In the genomic region with DNA sequence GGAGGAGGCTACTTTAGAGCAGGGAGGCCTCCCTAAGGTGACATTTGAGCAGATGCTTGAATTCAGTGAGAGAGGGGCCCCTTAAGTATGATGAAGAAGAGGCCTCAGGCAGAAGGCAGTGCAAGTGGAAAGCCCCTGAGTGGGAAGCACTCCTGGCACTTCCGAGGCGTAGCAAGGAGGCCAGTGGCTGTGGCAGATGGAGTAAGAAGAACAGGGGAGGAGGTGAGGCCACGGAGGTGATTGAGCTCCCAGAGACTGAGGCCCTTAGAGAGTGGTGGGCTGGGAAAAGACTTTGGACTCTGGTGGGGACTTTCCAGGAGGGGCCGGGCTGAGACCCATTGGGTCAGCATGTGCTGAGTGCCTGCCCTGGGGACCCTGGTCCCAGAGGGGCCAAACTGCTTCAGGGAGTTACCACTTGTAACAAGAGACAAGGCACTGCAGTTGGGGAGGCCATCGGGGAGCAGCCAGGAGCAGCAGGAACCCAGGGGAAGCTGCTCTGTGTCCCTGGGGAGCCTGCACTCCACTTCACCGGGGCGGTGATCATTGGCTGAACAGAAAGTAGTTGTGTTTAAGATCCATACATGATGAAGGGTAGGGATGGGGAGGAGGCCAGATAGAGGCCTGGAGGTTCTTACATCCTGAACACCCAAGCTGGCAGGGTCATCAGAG, we compare ENCODE assay signal across 20 cellular contexts. TPM values are rescaled to one million over a fixed set of nuclear protein-coding genes. Genes with fewer than 3 reads are reported as not detected.
DNase-seq lines count a peak whose midpoint lies in the region; ATAC-seq and TF ChIP-seq lines count a peak whose summit lies in the region.
"Had no signal": no experiment of that assay in that cellular context is flagged by ENCODE, and none has a peak within 500 bp of the region (broad histone marks: within the 10 kb centered on the region; RNA-seq: fewer than 3 reads in every experiment).

No MANE protein-coding gene starts in this region.

- 90 to 95% methylated on average over 7 of the region's 7 CpGs for WGBS in upper lobe of left lung, 2 donors
- 86 to 87% methylated on average over 7 of the region's 7 CpGs for WGBS in heart right ventricle, 2 donors

- TF ChIP-seq CTCF in GM06990 (IDR thresholded peaks at IDR 0.05; ENCODE audit: insufficient read depth, low read length, poor library complexity, severe bottlenecking) (no peak), upper lobe of left lung (IDR thresholded peaks at IDR 0.05) (no peak), heart right ventricle (IDR thresholded peaks at IDR 0.05) (no peak)

- no peak for TF ChIP-seq EP300 in upper lobe of left lung (IDR thresholded peaks at IDR 0.05)

- H3K36me3 ChIP-seq in BLaER1 treated with 17β-estradiol and CSF1 and Interleukin-3, amounts not matched to agents 10 nM and 100 nM: peaks cover 0 to 10% (median 7%) of the 10 kb centered on the region in 11 experiments; a peak in 10 of 22 replicates
- no peaks in the 10 kb centered on the region for H3K36me3 ChIP-seq in GM06990 (ENCODE audit: control insufficient read depth, insufficient read depth, low read length)
- H3K36me3 ChIP-seq in upper lobe of left lung: no peaks in the 10 kb centered on the region
- no peaks in the 10 kb centered on the region for H3K36me3 ChIP-seq in heart right ventricle

- ATAC-seq in HG02763 (IDR thresholded peaks at IDR 0.05; ENCODE audit: unreplicated experiment): no peak
- ATAC-seq in upper lobe of left lung (ENCODE audit: low FRiP score in 2 of 2): no peak
- no peak for ATAC-seq in heart right ventricle
- ATAC-seq: left cardiac atrium, mucosa of descending colon had no signal

- H3K4me2 ChIP-seq in BLaER1 treated with 17β-estradiol and CSF1 and Interleukin-3, amounts not matched to agents 10 nM and 100 nM: peak overlapping the region; percentile 18 to 99 (median 95)

- peaks cover 45 to 89% (median 82%) of the 10 kb centered on the region in 10 experiments for H3K4me1 ChIP-seq in BLaER1 treated with 17β-estradiol and CSF1 and Interleukin-3, amounts not matched to agents 10 nM and 100 nM
- peaks cover 8 to 16% (median 14%) of the 10 kb centered on the region in 4 donors for H3K4me1 ChIP-seq in upper lobe of left lung
- peaks cover 0 to 24% (median 10%) of the 10 kb centered on the region in 9 donors for H3K4me1 ChIP-seq in heart right ventricle
- H3K4me1 ChIP-seq: parathyroid adenoma had no signal

- H3K4me3 ChIP-seq in BLaER1 treated with 17β-estradiol and CSF1 and Interleukin-3, amounts not matched to agents 10 nM and 100 nM: peak overlapping the region in 1 of 10 experiments; percentile 13; a peak in 1 of 20 replicates
- peak overlapping the region; percentile 43 for H3K4me3 ChIP-seq in GM06990 (replicated peaks; ENCODE audit: low read depth, low read length)
- no peak overlapping the region for H3K4me3 ChIP-seq in upper lobe of left lung
- no peak overlapping the region for H3K4me3 ChIP-seq in heart right ventricle
- H3K4me3 ChIP-seq: GM23248, mucosa of descending colon, SJSA1, skin epidermis had no signal

- H3K9me3 ChIP-seq in BLaER1 treated with 17β-estradiol and CSF1 and Interleukin-3, amounts not matched to agents 10 nM and 100 nM (replicated peaks in 1 of 11): no peaks in the 10 kb centered on the region
- H3K9me3 ChIP-seq in upper lobe of left lung (no peaks in the 10 kb centered on the region), heart right ventricle (no peaks in the 10 kb centered on the region)
- H3K9me3 ChIP-seq: mucosa of descending colon, SJSA1 had no signal

- no peaks in the 10 kb centered on the region for H3K27me3 ChIP-seq in BLaER1 treated with 17β-estradiol and CSF1 and Interleukin-3, amounts not matched to agents 10 nM and 100 nM
- H3K27me3 ChIP-seq in GM06990 (replicated peaks; ENCODE audit: control insufficient read depth, insufficient read depth, low read length) (no peaks in the 10 kb centered on the region), upper lobe of left lung (no peaks in the 10 kb centered on the region), heart right ventricle (peaks cover 0 to 15% (median 3%) of the 10 kb centered on the region in 7 donors)
- H3K27me3 ChIP-seq: SJSA1 had no signal

- peak overlapping the region in 9 of 11 experiments; percentile 13 to 64 (median 58); a peak in 16 of 22 replicates for H3K9ac ChIP-seq in BLaER1 treated with 17β-estradiol and CSF1 and Interleukin-3, amounts not matched to agents 10 nM and 100 nM
- H3K9ac ChIP-seq: GM23248, parathyroid adenoma had no signal

- 0 out of 22 replicates have a peak, but pooled peaks cover 0 to 10% (median 0%) of the 10 kb centered on the region in 11 experiments for H4K20me1 ChIP-seq in BLaER1 treated with 17β-estradiol and CSF1 and Interleukin-3, amounts not matched to agents 10 nM and 100 nM

- intact Hi-C loops in heart right ventricle (cut with DNase I): no loop called here

- peak overlapping the region in 8 of 11 experiments; percentile 7 to 62 (median 34); a peak in 10 of 22 replicates for H3K27ac ChIP-seq in BLaER1 treated with 17β-estradiol and CSF1 and Interleukin-3, amounts not matched to agents 10 nM and 100 nM
- no peak overlapping the region for H3K27ac ChIP-seq in upper lobe of left lung
- no peak overlapping the region for H3K27ac ChIP-seq in heart right ventricle
- H3K27ac ChIP-seq: GM23248, parathyroid adenoma, SJSA1, skin epidermis had no signal

- TF ChIP-seq POLR2A in upper lobe of left lung (IDR thresholded peaks at IDR 0.05): no peak

- peak; percentile 76 for DNase-seq in GM06990 (ENCODE audit: extremely low read depth, insufficient read length)
- DNase-seq in NCI-H1436 (lab: John Stamatoyannopoulos, UW): peak; percentile 74
- peak; percentile 63 for DNase-seq in left kidney (ENCODE audit: low read depth, low spot score)
- no peak for DNase-seq in upper lobe of left lung
- no peak for DNase-seq in heart right ventricle
- DNase-seq: activated CD8-positive, alpha-beta memory T cell treated with anti-CD3 and anti-CD28 coated beads for 24 hours; caudate nucleus; effector memory CD4-positive, alpha-beta T cell; EL; GM23248; left cardiac atrium; mucosa of descending colon; NCI-H1048; NCI-H446 had no signal

RNA-seq across cellular contexts. Expression of gene CENPM, which starts 2.5 kb away (rescaled TPM):
- total RNA-seq in upper lobe of left lung (1 to 10 TPM in 5 of 6 donors, not detected in 1; 1.9 to 9.9 (median 7.3) TPM), heart right ventricle (1 to 10 TPM in 1 of 10 donors, under 1 TPM in 5, not detected in 4; 0.34 to 3.5 (median 0.66) TPM)
- polyA plus RNA-seq in heart right ventricle: 1 to 10 TPM; 1.0 to 1.7 TPM

RNA-seq across cellular contexts. Expression of gene SEPTIN3, which starts 19.8 kb away (rescaled TPM):
- total RNA-seq in upper lobe of left lung (1 to 10 TPM in 5 of 6 donors, under 1 TPM in 1; 0.79 to 1.6 (median 1.3) TPM), heart right ventricle (under 1 TPM in 4 of 10 donors, not detected in 6; 0.06 to 0.44 (median 0.10) TPM)
- polyA plus RNA-seq in heart right ventricle: under 1 TPM; 0.03 to 0.22 TPM
- total RNA-seq: GM23248, SJSA1 had no signal

RNA-seq across cellular contexts. Expression of gene TNFRSF13C, which starts 22.8 kb away (rescaled TPM):
- total RNA-seq in upper lobe of left lung (1 to 10 TPM in 1 of 6 donors, under 1 TPM in 5; 0.30 to 2.1 (median 0.78) TPM), heart right ventricle (under 1 TPM; 0.24 to 0.77 (median 0.48) TPM)
- under 1 TPM; 0.03 to 0.44 TPM for polyA plus RNA-seq in heart right ventricle
- polyA plus RNA-seq: CD14-positive monocyte had no signal

RNA-seq across cellular contexts. Expression of gene SHISA8, which starts 34.6 kb away (rescaled TPM):
- total RNA-seq in upper lobe of left lung: under 1 TPM in 1 of 6 donors, not detected in 5; 0.17 TPM
- total RNA-seq in heart right ventricle: 1 to 10 TPM in 9 of 10 donors, under 1 TPM in 1; 0.78 to 4.6 (median 1.4) TPM
- polyA plus RNA-seq in heart right ventricle: 1 to 10 TPM in 1 of 2 donors, under 1 TPM in 1; 0.16 to 3.5 TPM
- total RNA-seq: GM23248, mucosa of descending colon, SJSA1 had no signal
- polyA plus RNA-seq: CD14-positive monocyte, GM23248 had no signal

Comparison
In these comparisons a context has a peak if more than half of its experiments do, and no peak if none do; other contexts are left out.
1. H3K27ac ChIP-seq: peak in BLaER1 treated with 17β-estradiol and CSF1 and Interleukin-3, amounts not matched to agents 10 nM and 100 nM (8 of 11); none in upper lobe of left lung (0 of 4) and heart right ventricle (0 of 10).
2. DNase-seq: peak in GM06990 (single experiment), NCI-H1436 (single experiment) and left kidney (single experiment); none in upper lobe of left lung (0 of 2) and heart right ventricle (0 of 2).